ENCODE assay signal across 1 cellular context in the genomic region with DNA sequence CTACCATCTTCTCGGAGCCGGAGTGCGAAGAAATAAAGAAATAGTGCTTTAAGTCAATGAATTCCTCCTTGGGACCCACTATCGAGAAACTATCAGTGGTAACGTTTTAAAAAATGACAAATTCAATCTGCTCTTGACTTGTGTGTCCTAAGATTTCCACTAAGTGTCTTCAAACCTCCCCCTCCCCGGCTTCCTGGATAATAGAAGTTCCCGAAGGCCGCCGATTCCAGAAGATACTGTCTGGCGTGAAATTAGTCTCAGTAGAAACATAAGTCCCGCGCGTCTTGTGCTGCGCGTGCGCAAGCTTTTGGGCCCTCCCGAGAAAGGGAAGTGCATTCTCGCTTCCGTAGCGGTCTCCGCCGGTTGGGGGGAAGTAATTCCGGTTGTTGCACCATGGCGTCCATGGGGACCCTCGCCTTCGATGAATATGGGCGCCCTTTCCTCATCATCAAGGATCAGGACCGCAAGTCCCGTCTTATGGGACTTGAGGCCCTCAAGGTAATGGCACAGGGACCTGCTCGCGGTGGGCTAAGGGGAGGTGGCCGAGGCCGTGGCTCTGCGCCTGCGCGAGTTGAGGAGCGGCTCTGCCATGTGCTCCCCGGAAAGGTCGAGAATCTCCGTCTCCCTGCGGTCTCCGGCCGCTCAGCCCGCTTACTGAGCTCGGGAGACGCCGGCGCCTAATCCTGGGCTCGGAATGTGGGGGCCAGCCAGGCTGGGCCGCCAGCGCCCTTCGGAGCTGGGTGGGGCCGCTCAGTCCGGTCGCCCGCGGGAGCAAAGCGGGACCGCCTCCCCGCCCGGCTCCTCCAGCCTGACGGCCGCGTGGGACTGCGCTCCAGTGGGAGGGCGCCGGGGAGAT.
A peak's percentile ranks its signal among the peaks of the same experiment; 100 is the strongest.
TF ChIP-seq lines count a peak whose summit lies in the region.

CCT5 (plus strand) TSS at position 333 of the 856 bp plus-strand sequence; CDS start at position 394, 61 bp downstream.

TF ChIP-seq in K562, 482 proteins besides CTCF, POLR2A, EP300 and RAD21 (continued from another document):
- TF ChIP-seq ATF4 (CRISPR knock-in tag; IDR thresholded peaks at IDR 0.05), result peak; percentile 76; the same call in 1 of the 2 replicates
- TF ChIP-seq, protein P1, sequence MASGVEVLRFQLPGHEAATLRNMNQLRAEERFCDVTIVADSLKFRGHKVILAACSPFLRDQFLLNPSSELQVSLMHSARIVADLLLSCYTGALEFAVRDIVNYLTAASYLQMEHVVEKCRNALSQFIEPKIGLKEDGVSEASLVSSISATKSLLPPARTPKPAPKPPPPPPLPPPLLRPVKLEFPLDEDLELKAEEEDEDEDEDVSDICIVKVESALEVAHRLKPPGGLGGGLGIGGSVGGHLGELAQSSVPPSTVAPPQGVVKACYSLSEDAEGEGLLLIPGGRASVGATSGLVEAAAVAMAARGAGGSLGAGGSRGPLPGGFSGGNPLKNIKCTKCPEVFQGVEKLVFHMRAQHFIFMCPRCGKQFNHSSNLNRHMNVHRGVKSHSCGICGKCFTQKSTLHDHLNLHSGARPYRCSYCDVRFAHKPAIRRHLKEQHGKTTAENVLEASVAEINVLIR (CRISPR knock-in tag; IDR thresholded peaks at IDR 0.05), result no peak
- no peak for TF ChIP-seq MITF (IDR thresholded peaks at IDR 0.05)
- peak; percentile 76 for TF ChIP-seq NBN (IDR thresholded peaks at IDR 0.05; ENCODE audit: low read depth)
- peak; percentile 99 for TF ChIP-seq EP400 (IDR thresholded peaks at IDR 0.05)
- no peak for TF ChIP-seq ZFP1 (CRISPR knock-in tag; IDR thresholded peaks at IDR 0.05)
- TF ChIP-seq, protein P2, sequence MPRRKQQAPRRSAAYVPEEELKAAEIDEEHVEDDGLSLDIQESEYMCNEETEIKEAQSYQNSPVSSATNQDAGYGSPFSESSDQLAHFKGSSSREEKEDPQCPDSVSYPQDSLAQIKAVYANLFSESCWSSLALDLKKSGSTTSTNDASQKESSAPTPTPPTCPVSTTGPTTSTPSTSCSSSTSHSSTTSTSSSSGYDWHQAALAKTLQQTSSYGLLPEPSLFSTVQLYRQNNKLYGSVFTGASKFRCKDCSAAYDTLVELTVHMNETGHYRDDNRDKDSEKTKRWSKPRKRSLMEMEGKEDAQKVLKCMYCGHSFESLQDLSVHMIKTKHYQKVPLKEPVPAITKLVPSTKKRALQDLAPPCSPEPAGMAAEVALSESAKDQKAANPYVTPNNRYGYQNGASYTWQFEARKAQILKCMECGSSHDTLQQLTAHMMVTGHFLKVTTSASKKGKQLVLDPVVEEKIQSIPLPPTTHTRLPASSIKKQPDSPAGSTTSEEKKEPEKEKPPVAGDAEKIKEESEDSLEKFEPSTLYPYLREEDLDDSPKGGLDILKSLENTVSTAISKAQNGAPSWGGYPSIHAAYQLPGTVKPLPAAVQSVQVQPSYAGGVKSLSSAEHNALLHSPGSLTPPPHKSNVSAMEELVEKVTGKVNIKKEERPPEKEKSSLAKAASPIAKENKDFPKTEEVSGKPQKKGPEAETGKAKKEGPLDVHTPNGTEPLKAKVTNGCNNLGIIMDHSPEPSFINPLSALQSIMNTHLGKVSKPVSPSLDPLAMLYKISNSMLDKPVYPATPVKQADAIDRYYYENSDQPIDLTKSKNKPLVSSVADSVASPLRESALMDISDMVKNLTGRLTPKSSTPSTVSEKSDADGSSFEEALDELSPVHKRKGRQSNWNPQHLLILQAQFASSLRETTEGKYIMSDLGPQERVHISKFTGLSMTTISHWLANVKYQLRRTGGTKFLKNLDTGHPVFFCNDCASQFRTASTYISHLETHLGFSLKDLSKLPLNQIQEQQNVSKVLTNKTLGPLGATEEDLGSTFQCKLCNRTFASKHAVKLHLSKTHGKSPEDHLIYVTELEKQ (CRISPR knock-in tag; IDR thresholded peaks at IDR 0.05), result no peak
- TF ChIP-seq ATF3 (IDR thresholded peaks at IDR 0.05), result 0 out of 2 replicates have a peak, but pooled peaks have one; percentile 15
- peak; percentile 24; the same call in 1 of the 2 replicates for TF ChIP-seq ATF3 (CRISPR knock-in tag; conservative IDR thresholded peaks at IDR 0.05)
- peak; percentile 84 for TF ChIP-seq AFF4 (CRISPR knock-in tag; IDR thresholded peaks at IDR 0.05)
- no peak for TF ChIP-seq SNAPC5 (CRISPR knock-in tag; IDR thresholded peaks at IDR 0.05)
- no peak for TF ChIP-seq ZNF780A (CRISPR knock-in tag; IDR thresholded peaks at IDR 0.05)
- peak; percentile 68 for TF ChIP-seq ZBTB7A (IDR thresholded peaks at IDR 0.05; ENCODE audit: borderline replicate concordance, control insufficient read depth, low read depth, low read length)
- TF ChIP-seq ZNF507 (tag; conservative IDR thresholded peaks at IDR 0.05), result no peak
- TF ChIP-seq ESRRB (CRISPR knock-in tag; IDR thresholded peaks at IDR 0.05; ENCODE audit: borderline replicate concordance), result no peak
- no peak for TF ChIP-seq TSC22D4 (tag; IDR thresholded peaks at IDR 0.05)
- TF ChIP-seq MYC (IDR thresholded peaks at IDR 0.05; ENCODE audit: low read depth, low read length), result peak; percentile 97
- TF ChIP-seq MYC (CRISPR knock-in tag; IDR thresholded peaks at IDR 0.05; ENCODE audit: borderline replicate concordance, low read depth), result peak; percentile 99
- no peak for TF ChIP-seq ZNF277 (CRISPR knock-in tag; IDR thresholded peaks at IDR 0.05; ENCODE audit: borderline replicate concordance)
- TF ChIP-seq SREBF1 (IDR thresholded peaks at IDR 0.05; ENCODE audit: borderline replicate concordance, low read depth, low read length), result peak; percentile 71; the same call in 1 of the 2 replicates
- no peak for TF ChIP-seq MEF2A (IDR thresholded peaks at IDR 0.05; ENCODE audit: control insufficient read depth, low read depth, low read length)
- TF ChIP-seq HMGN3 (IDR thresholded peaks at IDR 0.05; ENCODE audit: borderline replicate concordance, extremely low read depth, insufficient read length, low read depth, low read length), result peak; percentile 58
- TF ChIP-seq PHF20 (IDR thresholded peaks at IDR 0.05; ENCODE audit: partially characterized antibody), result peak; percentile 36
- TF ChIP-seq PCBP2 (IDR thresholded peaks at IDR 0.05; ENCODE audit: low read depth, low read length, poor library complexity, severe bottlenecking), result no peak
- no peak for TF ChIP-seq NR2F6 (CRISPR knock-in tag; IDR thresholded peaks at IDR 0.05)
- TF ChIP-seq POU5F1 (IDR thresholded peaks at IDR 0.05; ENCODE audit: borderline replicate concordance, low read depth, low read length, partially characterized antibody), result no peak
- TF ChIP-seq ATF1 (CRISPR knock-in tag; IDR thresholded peaks at IDR 0.05), result no peak
- peak; percentile 30; the same call in 1 of the 2 replicates for TF ChIP-seq ATF1 (tag; IDR thresholded peaks at IDR 0.05)
- peak; percentile 20; the same call in 1 of the 2 replicates for TF ChIP-seq XRCC5 (IDR thresholded peaks at IDR 0.05; ENCODE audit: low read depth, low read length)
- no peak for TF ChIP-seq STAT5B (CRISPR knock-in tag; IDR thresholded peaks at IDR 0.05)
- TF ChIP-seq ZNF184 (CRISPR knock-in tag; IDR thresholded peaks at IDR 0.05), result no peak
- TF ChIP-seq, protein P3, sequence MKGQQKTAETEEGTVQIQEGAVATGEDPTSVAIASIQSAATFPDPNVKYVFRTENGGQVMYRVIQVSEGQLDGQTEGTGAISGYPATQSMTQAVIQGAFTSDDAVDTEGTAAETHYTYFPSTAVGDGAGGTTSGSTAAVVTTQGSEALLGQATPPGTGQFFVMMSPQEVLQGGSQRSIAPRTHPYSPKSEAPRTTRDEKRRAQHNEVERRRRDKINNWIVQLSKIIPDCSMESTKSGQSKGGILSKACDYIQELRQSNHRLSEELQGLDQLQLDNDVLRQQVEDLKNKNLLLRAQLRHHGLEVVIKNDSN (CRISPR knock-in tag; IDR thresholded peaks at IDR 0.05), result peak; percentile 62
- TF ChIP-seq THRAP3 (IDR thresholded peaks at IDR 0.05; ENCODE audit: borderline replicate concordance), result no peak
- TF ChIP-seq YBX1 (IDR thresholded peaks at IDR 0.05), result no peak
- no peak for TF ChIP-seq ZNF778 (CRISPR knock-in tag; IDR thresholded peaks at IDR 0.05)
- no peak for TF ChIP-seq SLC30A9 (CRISPR knock-in tag; IDR thresholded peaks at IDR 0.05)
- TF ChIP-seq TCF7L2 (IDR thresholded peaks at IDR 0.05; ENCODE audit: low read depth, low read length), result peak; percentile 94
- no peak for TF ChIP-seq ZNF75A (CRISPR knock-in tag; IDR thresholded peaks at IDR 0.05)
- peak; percentile 53; the same call in 1 of the 2 replicates for TF ChIP-seq ZNF224 (CRISPR knock-in tag; IDR thresholded peaks at IDR 0.05)
- TF ChIP-seq SIX5 (IDR thresholded peaks at IDR 0.05; ENCODE audit: borderline replicate concordance in 1 of 2, insufficient read depth in 1 of 2, low read depth in 1 of 2, low read length in 2 of 2), result peak; percentile 45 to 57; a peak in 3 of 4 replicates
- 0 out of 2 replicates have a peak, but pooled peaks have one; percentile 2 for TF ChIP-seq CHAMP1 (IDR thresholded peaks at IDR 0.05)
